In the genomic region with DNA sequence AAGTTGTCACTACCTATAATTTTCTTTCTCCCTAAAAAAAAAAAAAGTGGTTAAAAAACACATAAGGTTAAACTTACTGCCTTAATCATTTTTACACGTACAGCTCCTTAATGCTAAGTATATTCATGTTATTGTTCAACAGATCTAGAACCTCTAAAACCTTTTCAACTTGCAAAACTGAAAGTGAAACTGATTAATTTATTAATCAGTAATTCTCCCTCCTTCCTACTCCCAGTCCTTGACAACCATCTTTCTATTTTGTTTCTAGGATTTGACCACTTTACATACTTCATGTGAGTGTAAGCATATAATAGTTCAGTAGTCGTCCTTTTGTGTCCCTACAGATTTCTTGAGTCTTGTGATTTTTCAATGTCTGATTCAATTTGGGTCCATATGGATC, we compare ENCODE assay signal across 23 cellular contexts.
DNase-seq lines count a peak whose midpoint lies in the region; ATAC-seq and TF ChIP-seq lines count a peak whose summit lies in the region.
"Had no signal": no experiment of that assay in that cellular context is flagged by ENCODE, and none has a peak within 500 bp of the region (broad histone marks: within the 10 kb centered on the region; RNA-seq: fewer than 3 reads in every experiment).

No MANE protein-coding gene starts in this region.

- H3K27ac ChIP-seq in ACC112 (ENCODE audit: low read depth, low read length): peak overlapping the region; percentile 47
- H3K27ac ChIP-seq: neural progenitor cell, thyroid gland had no signal

- peak overlapping the region; percentile 26 for H3K4me2 ChIP-seq in Loucy (ENCODE audit: low read depth, low read length, poor library complexity, severe bottlenecking)
- H3K4me2 ChIP-seq: neural progenitor cell had no signal

- peak overlapping the region; percentile 96 for H2AFZ ChIP-seq in ACC112 (ENCODE audit: low read length, unreplicated experiment)
- no peak overlapping the region for H2AFZ ChIP-seq in Loucy (ENCODE audit: low read length)
- H2AFZ ChIP-seq: neural progenitor cell had no signal

- H4K20me1 ChIP-seq in Loucy (ENCODE audit: insufficient read depth, low read length, poor library complexity, severe bottlenecking): no peaks in the 10 kb centered on the region

- DNase-seq in amniotic epithelial cell (ENCODE audit: low read depth): peak; percentile 12
- peak; percentile 42 for DNase-seq in kidney glomerular epithelial cell (lab: John Stamatoyannopoulos, UW)
- DNase-seq in activated T-cell treated with anti-CD3 and anti-CD28 coated beads, Interleukin-2, amount 50 U/mL, for 4 hours: no peak
- DNase-seq: activated CD4-positive, alpha-beta T cell treated with anti-CD3 and anti-CD28 coated beads, Interleukin-2, amount 10 ng/mL, durations not matched to agents 24 days and 14 days; activated CD8-positive, alpha-beta memory T cell treated with anti-CD3 and anti-CD28 coated beads, Interleukin-2, amount 50 U/mL, for 48 hours; activated gamma-delta T cell treated with Interleukin-2 at 50 U/mL for 16 hours; amygdala; CD8-positive, alpha-beta memory T cell; hippocampal formation; Karpas-422; midbrain; NCI-H146; stimulated activated CD4-positive, alpha-beta T cell treated with anti-CD3 and anti-CD28 coated beads, Interleukin-15, amount 100 ng/mL, for 24 hours; stimulated activated naive B cell treated with anti-CD40 and anti-IgM and Interleukin-4, amounts not matched to agents 10 μg/mL and 1 μg/mL and 100 μg/mL, for 72 hours; SW 1271; thyroid gland had no signal

- H3K27me3 ChIP-seq in ACC112 (ENCODE audit: insufficient read depth, low read length): no peaks in the 10 kb centered on the region
- H3K27me3 ChIP-seq in Loucy (ENCODE audit: insufficient read depth, low read length, poor library complexity, severe bottlenecking): no peaks in the 10 kb centered on the region
- H3K27me3 ChIP-seq: neural progenitor cell, thyroid gland had no signal

- no peaks in the 10 kb centered on the region for H3K36me3 Mint-ChIP-seq in activated T-cell treated with anti-CD3 and anti-CD28 coated beads, Interleukin-2, amount 50 U/mL, for 4 hours (ENCODE audit: insufficient read depth)
- H3K36me3 Mint-ChIP-seq: CD8-positive, alpha-beta memory T cell; neural progenitor cell; stimulated activated naive B cell treated with anti-CD40 and anti-IgM and Interleukin-4, amounts not matched to agents 10 μg/mL and 1 μg/mL and 100 μg/mL, for 72 hours had no signal

- H3K79me2 ChIP-seq in ACC112 (ENCODE audit: control insufficient read depth, insufficient read depth, low read length, unreplicated experiment) (no peaks in the 10 kb centered on the region), Loucy (ENCODE audit: insufficient read depth, low read length) (no peaks in the 10 kb centered on the region)

- no peaks in the 10 kb centered on the region for H3K27me3 Mint-ChIP-seq in activated T-cell treated with anti-CD3 and anti-CD28 coated beads, Interleukin-2, amount 50 U/mL, for 4 hours (ENCODE audit: low read depth)
- H3K27me3 Mint-ChIP-seq: activated CD4-positive, alpha-beta T cell treated with anti-CD3 and anti-CD28 coated beads, Interleukin-2, amount 10 ng/mL, durations not matched to agents 24 days and 14 days; CD8-positive, alpha-beta memory T cell; stimulated activated naive B cell treated with anti-CD40 and anti-IgM and Interleukin-4, amounts not matched to agents 10 μg/mL and 1 μg/mL and 100 μg/mL, for 72 hours had no signal

- peaks cover 6% of the 10 kb centered on the region for H3K9me3 Mint-ChIP-seq in activated T-cell treated with anti-CD3 and anti-CD28 coated beads, Interleukin-2, amount 50 U/mL, for 4 hours
- H3K9me3 Mint-ChIP-seq: neural progenitor cell had no signal

- no peak for ATAC-seq in activated T-cell treated with anti-CD3 and anti-CD28 coated beads, Interleukin-2, amount 50 U/mL, for 4 hours
- ATAC-seq in HG03469 (IDR thresholded peaks at IDR 0.05; ENCODE audit: unreplicated experiment) (no peak), GM21528 (IDR thresholded peaks at IDR 0.05; ENCODE audit: low FRiP score, unreplicated experiment) (no peak), GM18498 (IDR thresholded peaks at IDR 0.05; ENCODE audit: unreplicated experiment) (no peak)
- ATAC-seq: stimulated activated naive B cell treated with anti-CD40 and anti-IgM and Interleukin-4, amounts not matched to agents 10 μg/mL and 1 μg/mL and 100 μg/mL, for 72 hours had no signal

- no peaks in the 10 kb centered on the region for H3F3A ChIP-seq in Loucy (ENCODE audit: low read depth)

- H3K4me1 ChIP-seq in ACC112 (ENCODE audit: control insufficient read depth, insufficient read depth, low read length, unreplicated experiment) (no peaks in the 10 kb centered on the region), Loucy (ENCODE audit: insufficient read depth, low read length, poor library complexity, severe bottlenecking) (no peaks in the 10 kb centered on the region)
- H3K4me1 ChIP-seq: HAP-1, neural progenitor cell, thyroid gland had no signal

- H3K4me3 ChIP-seq in ACC112 (ENCODE audit: low read depth, low read length) (peak overlapping the region; percentile 75), Loucy (ENCODE audit: low read length, poor library complexity, severe bottlenecking) (peak overlapping the region; percentile 35)
- H3K4me3 ChIP-seq: HAP-1, neural progenitor cell, thyroid gland had no signal

- no peaks in the 10 kb centered on the region for H3K9me2 ChIP-seq in Loucy (replicated peaks; ENCODE audit: low read depth, low read length)

- no peaks in the 10 kb centered on the region for H3K36me3 ChIP-seq in ACC112 (ENCODE audit: insufficient read depth, low read length)
- no peaks in the 10 kb centered on the region for H3K36me3 ChIP-seq in Loucy (ENCODE audit: insufficient read depth, low read length)
- H3K36me3 ChIP-seq: HAP-1, neural progenitor cell, thyroid gland had no signal

- no peak overlapping the region for H3K4me3 Mint-ChIP-seq in activated T-cell treated with anti-CD3 and anti-CD28 coated beads, Interleukin-2, amount 50 U/mL, for 4 hours
- H3K4me3 Mint-ChIP-seq: activated CD4-positive, alpha-beta T cell treated with anti-CD3 and anti-CD28 coated beads, Interleukin-2, amount 10 ng/mL, durations not matched to agents 24 days and 14 days; CD8-positive, alpha-beta memory T cell; neural progenitor cell; stimulated activated naive B cell treated with anti-CD40 and anti-IgM and Interleukin-4, amounts not matched to agents 10 μg/mL and 1 μg/mL and 100 μg/mL, for 72 hours had no signal

- no peaks in the 10 kb centered on the region for H3K9me3 ChIP-seq in Loucy (ENCODE audit: insufficient read depth, low read depth, low read length)
- H3K9me3 ChIP-seq: HAP-1, thyroid gland had no signal

- no peak for TF ChIP-seq CTCF in Loucy (conservative IDR thresholded peaks at IDR 0.05; ENCODE audit: low read length)

- H3K9ac ChIP-seq in Loucy (ENCODE audit: low read depth, low read length, poor library complexity, severe bottlenecking): no peak overlapping the region
- H3K9ac ChIP-seq: neural progenitor cell had no signal

- H3K4me1 Mint-ChIP-seq in activated T-cell treated with anti-CD3 and anti-CD28 coated beads, Interleukin-2, amount 50 U/mL, for 4 hours (ENCODE audit: low read depth): peaks cover 3% of the 10 kb centered on the region
- H3K4me1 Mint-ChIP-seq: activated CD4-positive, alpha-beta T cell treated with anti-CD3 and anti-CD28 coated beads, Interleukin-2, amount 10 ng/mL, durations not matched to agents 24 days and 14 days; neural progenitor cell; stimulated activated naive B cell treated with anti-CD40 and anti-IgM and Interleukin-4, amounts not matched to agents 10 μg/mL and 1 μg/mL and 100 μg/mL, for 72 hours had no signal
